In genomic region chr5:10249948-10250803, GRCh38 we compare ENCODE assay signal across 1 cellular context.
A peak's percentile ranks its signal among the peaks of the same experiment; 100 is the strongest.
TF ChIP-seq lines count a peak whose summit lies in the region.

Gene CCT5 (plus strand): TSS chr5:10250280. CDS start chr5:10250341, 61 bp downstream.

TF ChIP-seq in HEK293, 187 proteins besides CTCF, POLR2A, EP300 and RAD21 (continued from another document):
- peak; percentile 58 for TF ChIP-seq ZBTB26 (tag by site-specific recombination; optimal IDR thresholded peaks at IDR 0.05)
